In genomic region chr10:62778125-62778524, GRCh38 we compare ENCODE assay signal across 18 cellular contexts. TPM values are rescaled to one million over a fixed set of nuclear protein-coding genes. Genes with fewer than 3 reads are reported as not detected.
DNase-seq lines count a peak whose midpoint lies in the region; ATAC-seq, FAIRE-seq and TF ChIP-seq lines count a peak whose summit lies in the region.
"Had no signal": no experiment of that assay in that cellular context is flagged by ENCODE, and none has a peak within 500 bp of the region (broad histone marks: within the 10 kb centered on the region; RNA-seq: fewer than 3 reads in every experiment).

No MANE protein-coding gene starts in this region.

- peaks cover 0 to 1% of the 10 kb centered on the region in 2 donors for H3K36me3 Mint-ChIP-seq in activated T-cell treated with anti-CD3 and anti-CD28 coated beads, Interleukin-2, amount 50 U/mL, for 72 hours (ENCODE audit: insufficient read depth in 2 of 2)
- no peaks in the 10 kb centered on the region for H3K36me3 Mint-ChIP-seq in stimulated activated effector memory CD8-positive, alpha-beta T cell treated with anti-CD3 and anti-CD28 coated beads, Interleukin-12 subunit alpha, Interleukin-12 subunit beta, amount 100 ng/mL, for 72 hours
- no peaks in the 10 kb centered on the region for H3K36me3 Mint-ChIP-seq in endothelial cell (ENCODE audit: low read depth, unreplicated experiment)
- H3K36me3 Mint-ChIP-seq: CD8-positive, alpha-beta memory T cell had no signal

- FAIRE-seq in GM12891 (lab: Jason Lieb, UNC) = no peak
- FAIRE-seq: HepG2 had no signal

- H3K4me1 Mint-ChIP-seq in activated T-cell treated with anti-CD3 and anti-CD28 coated beads, Interleukin-2, amount 50 U/mL, for 72 hours (ENCODE audit: low read depth) = peaks cover 42% of the 10 kb centered on the region
- peaks cover 20% of the 10 kb centered on the region for H3K4me1 Mint-ChIP-seq in stimulated activated effector memory CD8-positive, alpha-beta T cell treated with anti-CD3 and anti-CD28 coated beads, Interleukin-12 subunit alpha, Interleukin-12 subunit beta, amount 100 ng/mL, for 72 hours
- peaks cover 9% of the 10 kb centered on the region for H3K4me1 Mint-ChIP-seq in endothelial cell (ENCODE audit: unreplicated experiment)

- H3K27ac Mint-ChIP-seq in activated T-cell treated with anti-CD3 and anti-CD28 coated beads, Interleukin-2, amount 50 U/mL, for 72 hours = no peak overlapping the region
- no peak overlapping the region for H3K27ac Mint-ChIP-seq in stimulated activated effector memory CD8-positive, alpha-beta T cell treated with anti-CD3 and anti-CD28 coated beads, Interleukin-12 subunit alpha, Interleukin-12 subunit beta, amount 100 ng/mL, for 72 hours
- no peak overlapping the region for H3K27ac Mint-ChIP-seq in endothelial cell (ENCODE audit: unreplicated experiment)
- H3K27ac Mint-ChIP-seq: nephron progenitor cell had no signal

- no peak for TF ChIP-seq CTCF in endothelial cell (IDR thresholded peaks at IDR 0.05; ENCODE audit: unreplicated experiment)

- no peak overlapping the region for H3K4me3 Mint-ChIP-seq in activated T-cell treated with anti-CD3 and anti-CD28 coated beads, Interleukin-2, amount 50 U/mL, for 72 hours
- H3K4me3 Mint-ChIP-seq in stimulated activated effector memory CD8-positive, alpha-beta T cell treated with anti-CD3 and anti-CD28 coated beads, Interleukin-12 subunit alpha, Interleukin-12 subunit beta, amount 100 ng/mL, for 72 hours = no peak overlapping the region
- no peak overlapping the region for H3K4me3 Mint-ChIP-seq in endothelial cell (ENCODE audit: unreplicated experiment)
- H3K4me3 Mint-ChIP-seq: nephron progenitor cell had no signal

- peak; percentile 20 to 26 for DNase-seq in activated T-cell treated with anti-CD3 and anti-CD28 coated beads, Interleukin-2, amount 50 U/mL, for 72 hours
- DNase-seq in activated T-cell treated with anti-CD3 and anti-CD28 coated beads, Interleukin-2, amount 50 U/mL, for 1 hour = no peak
- DNase-seq in stimulated activated effector memory CD8-positive, alpha-beta T cell treated with anti-CD3 and anti-CD28 coated beads, Interleukin-12 subunit alpha, Interleukin-12 subunit beta, amount 100 ng/mL, for 72 hours (ENCODE audit: low spot score in 2 of 2) = no peak
- DNase-seq in SHP77 (lab: John Stamatoyannopoulos, UW) (no peak), endothelial cell (ENCODE audit: low spot score) (no peak), GM12891 (ENCODE audit: insufficient read length, low spot score) (no peak)
- DNase-seq: ACHN; CD8-positive, alpha-beta memory T cell; foreskin fibroblast; lower lobe of right lung; MV-4-11; NCI-H2107; NCI-H748 treated with DMSO at 0.1 percent for 48 hours; nephron progenitor cell; SW 1271 had no signal

- H3K9me3 Mint-ChIP-seq in activated T-cell treated with anti-CD3 and anti-CD28 coated beads, Interleukin-2, amount 50 U/mL, for 72 hours = no peaks in the 10 kb centered on the region
- no peaks in the 10 kb centered on the region for H3K9me3 Mint-ChIP-seq in stimulated activated effector memory CD8-positive, alpha-beta T cell treated with anti-CD3 and anti-CD28 coated beads, Interleukin-12 subunit alpha, Interleukin-12 subunit beta, amount 100 ng/mL, for 72 hours
- H3K9me3 Mint-ChIP-seq in endothelial cell (ENCODE audit: unreplicated experiment) = no peaks in the 10 kb centered on the region
- H3K9me3 Mint-ChIP-seq: CD8-positive, alpha-beta memory T cell had no signal

- peak; percentile 72 to 83 for ATAC-seq in activated T-cell treated with anti-CD3 and anti-CD28 coated beads, Interleukin-2, amount 50 U/mL, for 72 hours (replicated peaks in 1 of 2)
- peak; percentile 41 for ATAC-seq in GM19463 (IDR thresholded peaks at IDR 0.05; ENCODE audit: unreplicated experiment)
- peak; percentile 44 for ATAC-seq in HG03175 (IDR thresholded peaks at IDR 0.05; ENCODE audit: unreplicated experiment)
- peak; percentile 83 for ATAC-seq in stimulated activated effector memory CD8-positive, alpha-beta T cell treated with anti-CD3 and anti-CD28 coated beads, Interleukin-12 subunit alpha, Interleukin-12 subunit beta, amount 100 ng/mL, for 72 hours
- ATAC-seq: HepG2, lower lobe of right lung had no signal

- H3K27me3 Mint-ChIP-seq in activated T-cell treated with anti-CD3 and anti-CD28 coated beads, Interleukin-2, amount 50 U/mL, for 72 hours (ENCODE audit: low read depth) = peaks cover 10% of the 10 kb centered on the region
- H3K27me3 Mint-ChIP-seq in endothelial cell (ENCODE audit: unreplicated experiment) = no peaks in the 10 kb centered on the region

- no peak for TF ChIP-seq POLR2A in GM12891 (IDR thresholded peaks at IDR 0.05; ENCODE audit: low read depth, low read length)

TF ChIP-seq in GM12891, 5 proteins besides CTCF, POLR2A, EP300 and RAD21:
- TF ChIP-seq POU2F2 (IDR thresholded peaks at IDR 0.05; ENCODE audit: low read depth, low read length) (no peak), SPI1 (IDR thresholded peaks at IDR 0.05; ENCODE audit: low read depth, low read length) (no peak), TAF1 (IDR thresholded peaks at IDR 0.05; ENCODE audit: low read depth, low read length) (no peak), POLR2AphosphoS5 (IDR thresholded peaks at IDR 0.05; ENCODE audit: low read depth, low read length) (no peak), PAX5 (IDR thresholded peaks at IDR 0.05; ENCODE audit: insufficient read depth, low read length, severe bottlenecking) (no peak)

RNA-seq across cellular contexts. Expression of gene ADO, which starts 26.4 kb away (rescaled TPM):
- 10 to 100 TPM; 26.3 to 33.4 TPM for total RNA-seq in activated T-cell treated with anti-CD3 and anti-CD28 coated beads, Interleukin-2, amount 50 U/mL, for 72 hours
- 25.7 TPM for total RNA-seq in endothelial cell (ENCODE audit: unreplicated experiment)
- 18.6 TPM for polyA plus RNA-seq in GM12891 (2012; ENCODE audit: low read depth, missing spikeins)

RNA-seq across cellular contexts. Expression of gene EGR2, which starts 38.0 kb away (rescaled TPM):
- 10 to 100 TPM; 64.3 to 76.7 TPM for total RNA-seq in activated T-cell treated with anti-CD3 and anti-CD28 coated beads, Interleukin-2, amount 50 U/mL, for 72 hours
- 1.2 TPM for total RNA-seq in endothelial cell (ENCODE audit: unreplicated experiment)
- polyA plus RNA-seq in GM12891 (2012; ENCODE audit: low read depth, missing spikeins) = 54.7 TPM
- polyA plus RNA-seq: CD8-positive, alpha-beta memory T cell had no signal

Comparison
In these comparisons a context has a peak if more than half of its experiments do, and no peak if none do; other contexts are left out.
1. DNase-seq: peak in activated T-cell treated with anti-CD3 and anti-CD28 coated beads, Interleukin-2, amount 50 U/mL, for 72 hours (2 of 2); none in activated T-cell treated with anti-CD3 and anti-CD28 coated beads, Interleukin-2, amount 50 U/mL, for 1 hour (single experiment), stimulated activated effector memory CD8-positive, alpha-beta T cell treated with anti-CD3 and anti-CD28 coated beads, Interleukin-12 subunit alpha, Interleukin-12 subunit beta, amount 100 ng/mL, for 72 hours (0 of 2), SHP77 (0 of 2), endothelial cell (single experiment) and GM12891 (single experiment).
2. RNA of gene EGR2, which starts 38.0 kb away (total RNA-seq): 64.3 to 76.7 TPM in activated T-cell treated with anti-CD3 and anti-CD28 coated beads, Interleukin-2, amount 50 U/mL, for 72 hours; 1.2 TPM in endothelial cell (single experiment); every median in the first group is over 10 times any median in the second.
3. Peak in every context shown above with its lines, with median percentiles within 50 percentile points of each other: ATAC-seq.